ENCODE assay signal across 29 cellular contexts in the genomic region with DNA sequence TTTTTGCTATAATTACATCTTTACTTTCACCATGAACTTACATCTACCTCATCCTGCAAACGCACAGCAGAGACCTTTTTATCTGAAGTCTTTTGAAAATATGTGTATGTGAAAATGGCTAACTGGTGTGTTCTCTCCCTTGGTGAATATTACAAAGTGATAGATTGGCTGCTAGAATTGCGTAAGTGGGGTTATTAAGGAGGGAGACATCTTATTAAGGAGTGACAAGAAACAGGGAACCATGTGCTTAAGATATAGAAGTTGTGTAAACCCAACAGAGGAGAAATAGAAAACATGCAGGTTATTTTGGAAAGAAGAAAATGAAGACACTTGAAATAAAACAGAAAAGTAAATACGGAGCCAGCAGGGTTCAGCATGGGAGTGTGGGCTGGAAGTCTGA. TPM values are rescaled to one million over a fixed set of nuclear protein-coding genes. Genes with fewer than 3 reads are reported as not detected.
"Had no signal": no experiment of that assay in that cellular context is flagged by ENCODE, and none has a peak within 500 bp of the region (broad histone marks: within the 10 kb centered on the region; RNA-seq: fewer than 3 reads in every experiment).

No MANE protein-coding gene starts in this region.

- H3K27ac Mint-ChIP-seq: activated CD4-positive, alpha-beta T cell treated with anti-CD3 and anti-CD28 coated beads for 36 hours; activated CD8-positive, alpha-beta memory T cell treated with anti-CD3 and anti-CD28 coated beads, Interleukin-2, amount 10 ng/mL, durations not matched to agents 7 days and 5 days; activated CD8-positive, alpha-beta T cell treated with anti-CD3 and anti-CD28 coated beads, Interleukin-2, amount 10 ng/mL, durations not matched to agents 7 days and 5 days; activated naive CD8-positive, alpha-beta T cell treated with anti-CD3 and anti-CD28 coated beads, Interleukin-2, amount 50 U/mL, for 24 hours; activated T-helper 2 cell treated with anti-CD3 and anti-CD28 coated beads, Interferon-gamma antibody, Interleukin-2, Interleukin-4, amounts not matched to agents 10 μg/mL and 5 μg/mL and 100 μg/mL, durations not matched to agents 14 hours and 24 hours and 36 hours; naive B cell; progenitor cell of endocrine pancreas; stimulated activated memory B cell treated with anti-CD40 and anti-IgM and Interleukin-4, amounts not matched to agents 10 μg/mL and 1 μg/mL and 100 μg/mL, for 72 hours; T-cell had no signal

- H3K27me3 ChIP-seq: esophagus muscularis mucosa, ovary, right lobe of liver, upper lobe of left lung had no signal

- H3K4me3 ChIP-seq: esophagus muscularis mucosa, lung, ovary, right lobe of liver, upper lobe of left lung had no signal

- H3K36me3 ChIP-seq: esophagus muscularis mucosa, ovary, right lobe of liver, upper lobe of left lung had no signal

- H3K4me1 ChIP-seq: esophagus muscularis mucosa had no signal

- H3K27ac ChIP-seq: esophagus muscularis mucosa, ovary, right lobe of liver had no signal

- DNase-seq: activated CD4-positive, alpha-beta T cell treated with anti-CD3 and anti-CD28 coated beads for 36 hours; activated CD4-positive, CD25-positive, alpha-beta regulatory T cell; activated CD8-positive, alpha-beta memory T cell treated with anti-CD3 and anti-CD28 coated beads, Interleukin-2, amount 10 ng/mL, durations not matched to agents 7 days and 5 days; activated CD8-positive, alpha-beta T cell treated with anti-CD3 and anti-CD28 coated beads, Interleukin-2, amount 10 ng/mL, durations not matched to agents 7 days and 5 days; activated naive CD8-positive, alpha-beta T cell treated with anti-CD3 and anti-CD28 coated beads, Interleukin-2, amount 50 U/mL, for 24 hours; activated T-cell treated with anti-CD3 and anti-CD28 coated beads, Interleukin-2, amount 50 U/mL, for 48 hours; anterior cingulate cortex; dermis blood vessel endothelial cell; effector CD4-positive, alpha-beta T cell; kidney glomerular epithelial cell; naive B cell; ovary; right lobe of liver; small intestine; stimulated activated CD4-positive, alpha-beta T cell treated with anti-CD3 and anti-CD28 coated beads, Interleukin-1b, Interleukin-23, amount 100 ng/mL, for 48 hours; stimulated activated CD4-positive, alpha-beta T cell treated with anti-CD3 and anti-CD28 coated beads, Interleukin-4, amount 100 ng/mL, for 4 hours; stimulated activated CD8-positive, alpha-beta memory T cell treated with anti-CD3 and anti-CD28 coated beads, Interleukin-4, amount 100 ng/mL, for 48 hours; stimulated activated naive CD8-positive, alpha-beta T cell treated with anti-CD3 and anti-CD28 coated beads, Interleukin-15, amount 100 ng/mL, for 72 hours; substantia nigra; T-cell; upper lobe of left lung had no signal

- H3K9me3 Mint-ChIP-seq: activated naive CD8-positive, alpha-beta T cell treated with anti-CD3 and anti-CD28 coated beads, Interleukin-2, amount 50 U/mL, for 24 hours; activated T-helper 2 cell treated with anti-CD3 and anti-CD28 coated beads, Interferon-gamma antibody, Interleukin-2, Interleukin-4, amounts not matched to agents 10 μg/mL and 5 μg/mL and 100 μg/mL, durations not matched to agents 14 hours and 24 hours and 36 hours; stimulated activated memory B cell treated with anti-CD40 and anti-IgM and Interleukin-4, amounts not matched to agents 10 μg/mL and 1 μg/mL and 100 μg/mL, for 72 hours; stimulated activated naive CD8-positive, alpha-beta T cell treated with anti-CD3 and anti-CD28 coated beads, Interleukin-15, amount 100 ng/mL, for 72 hours; T-cell had no signal

- H3K27me3 Mint-ChIP-seq: activated CD4-positive, alpha-beta T cell treated with anti-CD3 and anti-CD28 coated beads for 36 hours; activated naive CD4-positive, alpha-beta T cell treated with anti-CD3 and anti-CD28 coated beads, Interleukin-2, amount 50 U/mL, for 24 hours; T-cell had no signal

- H3K4me3 Mint-ChIP-seq: activated CD4-positive, alpha-beta T cell treated with anti-CD3 and anti-CD28 coated beads for 36 hours; activated CD8-positive, alpha-beta memory T cell treated with anti-CD3 and anti-CD28 coated beads, Interleukin-2, amount 10 ng/mL, durations not matched to agents 7 days and 5 days; activated CD8-positive, alpha-beta T cell treated with anti-CD3 and anti-CD28 coated beads, Interleukin-2, amount 10 ng/mL, durations not matched to agents 7 days and 5 days; activated naive CD4-positive, alpha-beta T cell treated with anti-CD3 and anti-CD28 coated beads, Interleukin-2, amount 50 U/mL, for 24 hours; activated naive CD8-positive, alpha-beta T cell treated with anti-CD3 and anti-CD28 coated beads, Interleukin-2, amount 50 U/mL, for 24 hours; naive B cell; stimulated activated memory B cell treated with anti-CD40 and anti-IgM and Interleukin-4, amounts not matched to agents 10 μg/mL and 1 μg/mL and 100 μg/mL, for 72 hours; stimulated activated naive CD8-positive, alpha-beta T cell treated with anti-CD3 and anti-CD28 coated beads, Interleukin-15, amount 100 ng/mL, for 72 hours; T-cell had no signal

- H3K9me3 ChIP-seq: esophagus muscularis mucosa, ovary, right lobe of liver, upper lobe of left lung had no signal

- H3K4me1 Mint-ChIP-seq: activated CD8-positive, alpha-beta memory T cell treated with anti-CD3 and anti-CD28 coated beads, Interleukin-2, amount 10 ng/mL, durations not matched to agents 7 days and 5 days; naive B cell; stimulated activated memory B cell treated with anti-CD40 and anti-IgM and Interleukin-4, amounts not matched to agents 10 μg/mL and 1 μg/mL and 100 μg/mL, for 72 hours had no signal

- ATAC-seq: activated CD4-positive, alpha-beta T cell treated with anti-CD3 and anti-CD28 coated beads for 36 hours; activated CD8-positive, alpha-beta memory T cell treated with anti-CD3 and anti-CD28 coated beads, Interleukin-2, amount 10 ng/mL, durations not matched to agents 7 days and 5 days; activated CD8-positive, alpha-beta T cell treated with anti-CD3 and anti-CD28 coated beads, Interleukin-2, amount 10 ng/mL, durations not matched to agents 7 days and 5 days; activated naive CD8-positive, alpha-beta T cell treated with anti-CD3 and anti-CD28 coated beads, Interleukin-2, amount 50 U/mL, for 24 hours; left lobe of liver; right lobe of liver; stimulated activated memory B cell treated with anti-CD40 and anti-IgM and Interleukin-4, amounts not matched to agents 10 μg/mL and 1 μg/mL and 100 μg/mL, for 72 hours; stimulated activated naive CD8-positive, alpha-beta T cell treated with anti-CD3 and anti-CD28 coated beads, Interleukin-15, amount 100 ng/mL, for 72 hours; T-cell had no signal

- H3K36me3 Mint-ChIP-seq: activated CD8-positive, alpha-beta memory T cell treated with anti-CD3 and anti-CD28 coated beads, Interleukin-2, amount 10 ng/mL, durations not matched to agents 7 days and 5 days; activated naive CD4-positive, alpha-beta T cell treated with anti-CD3 and anti-CD28 coated beads, Interleukin-2, amount 50 U/mL, for 24 hours; naive B cell; stimulated activated memory B cell treated with anti-CD40 and anti-IgM and Interleukin-4, amounts not matched to agents 10 μg/mL and 1 μg/mL and 100 μg/mL, for 72 hours; T-cell had no signal

RNA-seq across cellular contexts. Expression of a gene that starts 7.8 kb away (rescaled TPM):
- total RNA-seq: activated CD8-positive, alpha-beta memory T cell treated with anti-CD3 and anti-CD28 coated beads, Interleukin-2, amount 10 ng/mL, durations not matched to agents 7 days and 5 days; activated CD8-positive, alpha-beta T cell treated with anti-CD3 and anti-CD28 coated beads, Interleukin-2, amount 10 ng/mL, durations not matched to agents 7 days and 5 days; frontal cortex had no signal
